Comparison of ENCODE assay signal across 31 cellular contexts in the genomic region with DNA sequence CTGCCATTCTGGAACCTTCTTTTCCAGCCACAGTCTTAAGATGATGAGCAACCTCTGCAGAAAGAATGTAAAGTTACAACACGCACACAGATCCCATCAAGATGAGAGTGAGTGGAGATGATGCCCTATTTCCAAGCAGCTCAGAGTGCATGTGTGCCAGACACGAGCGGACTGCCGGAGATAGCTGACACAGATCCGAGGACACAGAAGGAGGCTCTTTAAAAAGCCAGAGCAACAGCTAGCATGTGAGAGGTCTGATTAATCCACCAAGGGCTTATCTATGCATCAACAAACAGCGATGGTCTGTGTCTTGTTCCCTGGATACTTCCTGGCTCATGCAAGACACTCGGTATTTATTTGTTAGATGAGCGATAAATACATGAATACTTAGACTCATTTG.
DNase-seq lines count a peak whose midpoint lies in the region; ATAC-seq and TF ChIP-seq lines count a peak whose summit lies in the region.
"Had no signal": no experiment of that assay in that cellular context is flagged by ENCODE, and none has a peak within 500 bp of the region (broad histone marks: within the 10 kb centered on the region; RNA-seq: fewer than 3 reads in every experiment).

No MANE protein-coding gene starts in this region.

- no peaks in the 10 kb centered on the region for H3K9me3 ChIP-seq in WERI-Rb-1 (ENCODE audit: severe bottlenecking)
- H3K9me3 ChIP-seq: gastrocnemius medialis, MG63, mucosa of descending colon, suprapubic skin, upper lobe of right lung had no signal

- no peak overlapping the region for H3K4me3 ChIP-seq in WERI-Rb-1 (ENCODE audit: low read depth, low read length)
- no peak overlapping the region for H3K4me3 ChIP-seq in fibroblast of villous mesenchyme (ENCODE audit: low read depth, low read length)
- H3K4me3 ChIP-seq: gastrocnemius medialis, GM23338, lung, MG63, mucosa of descending colon, skin epidermis, suprapubic skin, upper lobe of right lung had no signal

- H3K36me3 ChIP-seq in WERI-Rb-1: no peaks in the 10 kb centered on the region
- H3K36me3 ChIP-seq: gastrocnemius medialis, MG63, suprapubic skin, upper lobe of right lung had no signal

- H3K27me3 ChIP-seq in WERI-Rb-1 (ENCODE audit: insufficient read depth, low read depth, severe bottlenecking): no peaks in the 10 kb centered on the region
- H3K27me3 ChIP-seq: MG63, suprapubic skin, upper lobe of right lung had no signal

- in situ Hi-C loops in G401 (cut with HindIII; ENCODE audit: low sequenced_read_pairs): no loop called here

- ATAC-seq in sciatic nerve: no peak
- ATAC-seq: activated naive CD8-positive, alpha-beta T cell treated with anti-CD3 and anti-CD28 coated beads, Interleukin-2, amount 50 U/mL, for 24 hours; activated T-cell treated with anti-CD3 and anti-CD28 coated beads, Interleukin-2, amount 50 U/mL, for 4 hours; gastrocnemius medialis; left cardiac atrium; mucosa of descending colon; natural killer cell; upper lobe of right lung had no signal

- no peak overlapping the region for H3K27ac ChIP-seq in WERI-Rb-1
- H3K27ac ChIP-seq: C4-2B, gastrocnemius medialis, suprapubic skin, upper lobe of right lung had no signal

- DNase-seq in G401 (ENCODE audit: low spot score): peak; percentile 89
- peak; percentile 38 for DNase-seq in WERI-Rb-1
- DNase-seq in fibroblast of villous mesenchyme (ENCODE audit: low read depth): peak; percentile 44
- DNase-seq in sciatic nerve (ENCODE audit: low spot score): peak; percentile 13
- no peak for DNase-seq in GOT3 (lab: John Stamatoyannopoulos, UW)
- DNase-seq in NCI-H2171 (lab: John Stamatoyannopoulos, UW): no peak
- DNase-seq in RPMI8226: no peak
- DNase-seq in activated CD4-positive, alpha-beta T cell treated with anti-CD3 and anti-CD28 coated beads for 48 hours: no peak
- DNase-seq: activated CD4-positive, alpha-beta T cell treated with anti-CD3 and anti-CD28 coated beads, Interleukin-2, amount 10 ng/mL, durations not matched to agents 24 days and 14 days; activated naive CD4-positive, alpha-beta T cell; activated naive CD8-positive, alpha-beta T cell treated with anti-CD3 and anti-CD28 coated beads, Interleukin-2, amount 50 U/mL, for 24 hours; activated T-cell treated with anti-CD3 and anti-CD28 coated beads, Interleukin-2, amount 50 U/mL, for 4 hours; COR-L47; gastrocnemius medialis; left cardiac atrium; natural killer cell; NCI-H2029; NCI-H226; NCI-H69; SHP77; stimulated activated naive CD4-positive, alpha-beta T cell treated with Interleukin-2 at 50 U/mL for 16 hours; SW 1271; T1000; upper lobe of right lung had no signal

- TF ChIP-seq CTCF in WERI-Rb-1 (IDR thresholded peaks at IDR 0.05; ENCODE audit: low read depth, low read length) (no peak), fibroblast of villous mesenchyme (IDR thresholded peaks at IDR 0.05; ENCODE audit: insufficient read depth, low read depth, low read length) (no peak)

- intact Hi-C loops in sciatic nerve (cut with DNase I): no loop called here

Comparison
In these comparisons a context has a peak if more than half of its experiments do, and no peak if none do; other contexts are left out.
1. DNase-seq: peak in G401 (single experiment), WERI-Rb-1 (single experiment), fibroblast of villous mesenchyme (single experiment) and sciatic nerve (single experiment); none in GOT3 (single experiment), NCI-H2171 (single experiment), RPMI8226 (single experiment) and activated CD4-positive, alpha-beta T cell treated with anti-CD3 and anti-CD28 coated beads for 48 hours (single experiment).